ENCODE assay signal across 1 cellular context in the genomic region with DNA sequence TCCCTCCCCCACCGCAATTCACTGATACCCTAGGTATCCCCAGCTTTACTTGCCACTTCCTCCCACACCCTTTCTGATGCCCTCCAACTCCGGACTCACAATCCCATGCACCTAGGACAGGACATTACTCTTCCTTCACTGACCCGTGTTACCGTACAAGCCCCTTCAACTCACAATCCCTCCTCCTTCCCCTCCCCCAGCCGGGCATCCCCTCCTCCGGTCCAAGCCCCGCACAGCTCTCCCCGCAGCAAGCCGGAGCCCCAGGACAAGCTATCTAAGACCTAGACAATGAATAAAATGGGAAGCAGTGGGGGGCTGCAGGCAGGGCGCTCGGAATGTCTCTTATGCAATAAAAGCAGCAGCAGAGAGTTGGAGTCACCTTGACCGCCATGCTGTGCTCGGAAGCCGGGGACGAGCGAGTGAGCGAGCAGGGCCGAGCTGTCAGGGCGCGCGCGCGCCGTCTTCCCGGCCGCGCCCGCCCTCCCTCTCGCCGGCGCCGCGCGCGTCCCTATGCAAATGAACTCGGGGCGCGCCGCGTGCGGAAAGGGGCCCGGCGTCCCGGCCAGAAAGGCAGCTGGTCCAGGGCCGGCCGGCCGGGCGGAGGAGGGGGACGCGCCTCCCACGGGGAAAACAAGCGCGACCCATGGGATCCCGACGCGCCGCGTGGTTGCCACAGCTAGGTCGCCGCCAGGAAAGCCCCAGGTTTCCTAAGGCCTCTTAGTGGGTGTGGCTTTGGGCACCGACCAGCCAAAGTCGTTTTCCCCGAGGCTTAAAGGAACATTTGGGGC.
TF ChIP-seq lines count a peak whose summit lies in the region.

SLC25A12 (minus strand) TSS at position 421 of the 788 bp plus-strand sequence; CDS start at position 391, 30 bp downstream.

TF ChIP-seq in HEK293, 187 proteins besides CTCF, POLR2A, EP300 and RAD21 (continued from another document and continues in another):
- TF ChIP-seq, protein P1, sequence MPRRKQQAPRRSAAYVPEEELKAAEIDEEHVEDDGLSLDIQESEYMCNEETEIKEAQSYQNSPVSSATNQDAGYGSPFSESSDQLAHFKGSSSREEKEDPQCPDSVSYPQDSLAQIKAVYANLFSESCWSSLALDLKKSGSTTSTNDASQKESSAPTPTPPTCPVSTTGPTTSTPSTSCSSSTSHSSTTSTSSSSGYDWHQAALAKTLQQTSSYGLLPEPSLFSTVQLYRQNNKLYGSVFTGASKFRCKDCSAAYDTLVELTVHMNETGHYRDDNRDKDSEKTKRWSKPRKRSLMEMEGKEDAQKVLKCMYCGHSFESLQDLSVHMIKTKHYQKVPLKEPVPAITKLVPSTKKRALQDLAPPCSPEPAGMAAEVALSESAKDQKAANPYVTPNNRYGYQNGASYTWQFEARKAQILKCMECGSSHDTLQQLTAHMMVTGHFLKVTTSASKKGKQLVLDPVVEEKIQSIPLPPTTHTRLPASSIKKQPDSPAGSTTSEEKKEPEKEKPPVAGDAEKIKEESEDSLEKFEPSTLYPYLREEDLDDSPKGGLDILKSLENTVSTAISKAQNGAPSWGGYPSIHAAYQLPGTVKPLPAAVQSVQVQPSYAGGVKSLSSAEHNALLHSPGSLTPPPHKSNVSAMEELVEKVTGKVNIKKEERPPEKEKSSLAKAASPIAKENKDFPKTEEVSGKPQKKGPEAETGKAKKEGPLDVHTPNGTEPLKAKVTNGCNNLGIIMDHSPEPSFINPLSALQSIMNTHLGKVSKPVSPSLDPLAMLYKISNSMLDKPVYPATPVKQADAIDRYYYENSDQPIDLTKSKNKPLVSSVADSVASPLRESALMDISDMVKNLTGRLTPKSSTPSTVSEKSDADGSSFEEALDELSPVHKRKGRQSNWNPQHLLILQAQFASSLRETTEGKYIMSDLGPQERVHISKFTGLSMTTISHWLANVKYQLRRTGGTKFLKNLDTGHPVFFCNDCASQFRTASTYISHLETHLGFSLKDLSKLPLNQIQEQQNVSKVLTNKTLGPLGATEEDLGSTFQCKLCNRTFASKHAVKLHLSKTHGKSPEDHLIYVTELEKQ (tag by site-specific recombination; IDR thresholded peaks at IDR 0.05; ENCODE audit: borderline replicate concordance) = no peak
- no peak for TF ChIP-seq ZNF549 (tag by site-specific recombination; IDR thresholded peaks at IDR 0.05)
- peak; percentile 59 for TF ChIP-seq ZIC2 (tag by site-specific recombination; IDR thresholded peaks at IDR 0.05)
- TF ChIP-seq ZNF140 (tag by site-specific recombination; IDR thresholded peaks at IDR 0.05) = no peak
- no peak for TF ChIP-seq ZNF544 (tag by site-specific recombination; IDR thresholded peaks at IDR 0.05)
- peak; percentile 27; the same call in 1 of the 2 replicates for TF ChIP-seq EGR2 (tag by site-specific recombination; IDR thresholded peaks at IDR 0.05; ENCODE audit: low read depth)
- TF ChIP-seq, protein P2, sequence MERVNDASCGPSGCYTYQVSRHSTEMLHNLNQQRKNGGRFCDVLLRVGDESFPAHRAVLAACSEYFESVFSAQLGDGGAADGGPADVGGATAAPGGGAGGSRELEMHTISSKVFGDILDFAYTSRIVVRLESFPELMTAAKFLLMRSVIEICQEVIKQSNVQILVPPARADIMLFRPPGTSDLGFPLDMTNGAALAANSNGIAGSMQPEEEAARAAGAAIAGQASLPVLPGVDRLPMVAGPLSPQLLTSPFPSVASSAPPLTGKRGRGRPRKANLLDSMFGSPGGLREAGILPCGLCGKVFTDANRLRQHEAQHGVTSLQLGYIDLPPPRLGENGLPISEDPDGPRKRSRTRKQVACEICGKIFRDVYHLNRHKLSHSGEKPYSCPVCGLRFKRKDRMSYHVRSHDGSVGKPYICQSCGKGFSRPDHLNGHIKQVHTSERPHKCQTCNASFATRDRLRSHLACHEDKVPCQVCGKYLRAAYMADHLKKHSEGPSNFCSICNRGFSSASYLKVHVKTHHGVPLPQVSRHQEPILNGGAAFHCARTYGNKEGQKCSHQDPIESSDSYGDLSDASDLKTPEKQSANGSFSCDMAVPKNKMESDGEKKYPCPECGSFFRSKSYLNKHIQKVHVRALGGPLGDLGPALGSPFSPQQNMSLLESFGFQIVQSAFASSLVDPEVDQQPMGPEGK (tag by site-specific recombination; IDR thresholded peaks at IDR 0.05) = peak; percentile 72
- TF ChIP-seq KLF10 (tag by site-specific recombination; IDR thresholded peaks at IDR 0.05) = peak; percentile 88
- 0 out of 2 replicates have a peak, but pooled peaks have one; percentile 1 for TF ChIP-seq FEZF1 (tag by site-specific recombination; IDR thresholded peaks at IDR 0.05)
- TF ChIP-seq, protein P3, sequence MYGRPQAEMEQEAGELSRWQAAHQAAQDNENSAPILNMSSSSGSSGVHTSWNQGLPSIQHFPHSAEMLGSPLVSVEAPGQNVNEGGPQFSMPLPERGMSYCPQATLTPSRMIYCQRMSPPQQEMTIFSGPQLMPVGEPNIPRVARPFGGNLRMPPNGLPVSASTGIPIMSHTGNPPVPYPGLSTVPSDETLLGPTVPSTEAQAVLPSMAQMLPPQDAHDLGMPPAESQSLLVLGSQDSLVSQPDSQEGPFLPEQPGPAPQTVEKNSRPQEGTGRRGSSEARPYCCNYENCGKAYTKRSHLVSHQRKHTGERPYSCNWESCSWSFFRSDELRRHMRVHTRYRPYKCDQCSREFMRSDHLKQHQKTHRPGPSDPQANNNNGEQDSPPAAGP (tag by site-specific recombination; IDR thresholded peaks at IDR 0.05) = peak; percentile 26; the same call in 1 of the 2 replicates
- 0 out of 2 replicates have a peak, but pooled peaks have one; percentile 48 for TF ChIP-seq ZNF324 (tag by site-specific recombination; IDR thresholded peaks at IDR 0.05)
- TF ChIP-seq, protein P4, sequence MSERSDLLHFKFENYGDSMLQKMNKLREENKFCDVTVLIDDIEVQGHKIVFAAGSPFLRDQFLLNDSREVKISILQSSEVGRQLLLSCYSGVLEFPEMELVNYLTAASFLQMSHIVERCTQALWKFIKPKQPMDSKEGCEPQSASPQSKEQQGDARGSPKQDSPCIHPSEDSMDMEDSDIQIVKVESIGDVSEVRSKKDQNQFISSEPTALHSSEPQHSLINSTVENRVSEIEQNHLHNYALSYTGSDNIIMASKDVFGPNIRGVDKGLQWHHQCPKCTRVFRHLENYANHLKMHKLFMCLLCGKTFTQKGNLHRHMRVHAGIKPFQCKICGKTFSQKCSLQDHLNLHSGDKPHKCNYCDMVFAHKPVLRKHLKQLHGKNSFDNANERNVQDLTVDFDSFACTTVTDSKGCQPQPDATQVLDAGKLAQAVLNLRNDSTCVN (tag by site-specific recombination; optimal IDR thresholded peaks at IDR 0.05) = peak; percentile 77
- peak; percentile 67; the same call in 1 of the 2 replicates for TF ChIP-seq ZNF704 (tag by site-specific recombination; IDR thresholded peaks at IDR 0.05)
- peak; percentile 12 for TF ChIP-seq ZEB2 (tag by site-specific recombination; IDR thresholded peaks at IDR 0.05)
- TF ChIP-seq ZNF600 (tag by site-specific recombination; IDR thresholded peaks at IDR 0.05) = 0 out of 2 replicates have a peak, but pooled peaks have one; percentile 49
- TF ChIP-seq ZSCAN23 (tag by site-specific recombination; IDR thresholded peaks at IDR 0.05) = no peak
- TF ChIP-seq ZNF292 (tag by site-specific recombination; IDR thresholded peaks at IDR 0.05; ENCODE audit: borderline replicate concordance, low read depth) = no peak
- TF ChIP-seq ZNF792 (tag by site-specific recombination; IDR thresholded peaks at IDR 0.05) = no peak
- TF ChIP-seq, protein P5, sequence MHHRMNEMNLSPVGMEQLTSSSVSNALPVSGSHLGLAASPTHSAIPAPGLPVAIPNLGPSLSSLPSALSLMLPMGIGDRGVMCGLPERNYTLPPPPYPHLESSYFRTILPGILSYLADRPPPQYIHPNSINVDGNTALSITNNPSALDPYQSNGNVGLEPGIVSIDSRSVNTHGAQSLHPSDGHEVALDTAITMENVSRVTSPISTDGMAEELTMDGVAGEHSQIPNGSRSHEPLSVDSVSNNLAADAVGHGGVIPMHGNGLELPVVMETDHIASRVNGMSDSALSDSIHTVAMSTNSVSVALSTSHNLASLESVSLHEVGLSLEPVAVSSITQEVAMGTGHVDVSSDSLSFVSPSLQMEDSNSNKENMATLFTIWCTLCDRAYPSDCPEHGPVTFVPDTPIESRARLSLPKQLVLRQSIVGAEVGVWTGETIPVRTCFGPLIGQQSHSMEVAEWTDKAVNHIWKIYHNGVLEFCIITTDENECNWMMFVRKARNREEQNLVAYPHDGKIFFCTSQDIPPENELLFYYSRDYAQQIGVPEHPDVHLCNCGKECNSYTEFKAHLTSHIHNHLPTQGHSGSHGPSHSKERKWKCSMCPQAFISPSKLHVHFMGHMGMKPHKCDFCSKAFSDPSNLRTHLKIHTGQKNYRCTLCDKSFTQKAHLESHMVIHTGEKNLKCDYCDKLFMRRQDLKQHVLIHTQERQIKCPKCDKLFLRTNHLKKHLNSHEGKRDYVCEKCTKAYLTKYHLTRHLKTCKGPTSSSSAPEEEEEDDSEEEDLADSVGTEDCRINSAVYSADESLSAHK (tag by site-specific recombination; IDR thresholded peaks at IDR 0.05) = no peak
- TF ChIP-seq, protein P6, sequence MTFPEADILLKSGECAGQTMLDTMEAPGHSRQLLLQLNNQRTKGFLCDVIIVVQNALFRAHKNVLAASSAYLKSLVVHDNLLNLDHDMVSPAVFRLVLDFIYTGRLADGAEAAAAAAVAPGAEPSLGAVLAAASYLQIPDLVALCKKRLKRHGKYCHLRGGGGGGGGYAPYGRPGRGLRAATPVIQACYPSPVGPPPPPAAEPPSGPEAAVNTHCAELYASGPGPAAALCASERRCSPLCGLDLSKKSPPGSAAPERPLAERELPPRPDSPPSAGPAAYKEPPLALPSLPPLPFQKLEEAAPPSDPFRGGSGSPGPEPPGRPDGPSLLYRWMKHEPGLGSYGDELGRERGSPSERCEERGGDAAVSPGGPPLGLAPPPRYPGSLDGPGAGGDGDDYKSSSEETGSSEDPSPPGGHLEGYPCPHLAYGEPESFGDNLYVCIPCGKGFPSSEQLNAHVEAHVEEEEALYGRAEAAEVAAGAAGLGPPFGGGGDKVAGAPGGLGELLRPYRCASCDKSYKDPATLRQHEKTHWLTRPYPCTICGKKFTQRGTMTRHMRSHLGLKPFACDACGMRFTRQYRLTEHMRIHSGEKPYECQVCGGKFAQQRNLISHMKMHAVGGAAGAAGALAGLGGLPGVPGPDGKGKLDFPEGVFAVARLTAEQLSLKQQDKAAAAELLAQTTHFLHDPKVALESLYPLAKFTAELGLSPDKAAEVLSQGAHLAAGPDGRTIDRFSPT (tag by site-specific recombination; IDR thresholded peaks at IDR 0.05) = 0 out of 2 replicates have a peak, but pooled peaks have one; percentile 20
- no peak for TF ChIP-seq RBAK (tag by site-specific recombination; IDR thresholded peaks at IDR 0.05)
- peak; percentile 59; the same call in 1 of the 2 replicates for TF ChIP-seq ZFP69B (tag by site-specific recombination; IDR thresholded peaks at IDR 0.05)
- TF ChIP-seq, protein P7, sequence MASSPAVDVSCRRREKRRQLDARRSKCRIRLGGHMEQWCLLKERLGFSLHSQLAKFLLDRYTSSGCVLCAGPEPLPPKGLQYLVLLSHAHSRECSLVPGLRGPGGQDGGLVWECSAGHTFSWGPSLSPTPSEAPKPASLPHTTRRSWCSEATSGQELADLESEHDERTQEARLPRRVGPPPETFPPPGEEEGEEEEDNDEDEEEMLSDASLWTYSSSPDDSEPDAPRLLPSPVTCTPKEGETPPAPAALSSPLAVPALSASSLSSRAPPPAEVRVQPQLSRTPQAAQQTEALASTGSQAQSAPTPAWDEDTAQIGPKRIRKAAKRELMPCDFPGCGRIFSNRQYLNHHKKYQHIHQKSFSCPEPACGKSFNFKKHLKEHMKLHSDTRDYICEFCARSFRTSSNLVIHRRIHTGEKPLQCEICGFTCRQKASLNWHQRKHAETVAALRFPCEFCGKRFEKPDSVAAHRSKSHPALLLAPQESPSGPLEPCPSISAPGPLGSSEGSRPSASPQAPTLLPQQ (tag by site-specific recombination; IDR thresholded peaks at IDR 0.05) = peak; percentile 17; the same call in 1 of the 2 replicates
- peak; percentile 55; the same call in 1 of the 2 replicates for TF ChIP-seq KLF16 (tag by site-specific recombination; IDR thresholded peaks at IDR 0.05)
- TF ChIP-seq SP2 (tag by site-specific recombination; IDR thresholded peaks at IDR 0.05) = peak; percentile 12; the same call in 1 of the 2 replicates
- TF ChIP-seq ZNF660 (tag by site-specific recombination; IDR thresholded peaks at IDR 0.05) = 0 out of 2 replicates have a peak, but pooled peaks have one; percentile 22
- TF ChIP-seq MEIS1 (CRISPR knock-in tag; IDR thresholded peaks at IDR 0.05; ENCODE audit: borderline replicate concordance) = no peak
- TF ChIP-seq ZNF596 (tag by site-specific recombination; IDR thresholded peaks at IDR 0.05) = peak; percentile 81
- TF ChIP-seq ZNF19 (tag by site-specific recombination; IDR thresholded peaks at IDR 0.05; ENCODE audit: low read depth) = no peak
- peak; percentile 43; the same call in 1 of the 2 replicates for TF ChIP-seq MZF1 (tag by site-specific recombination; IDR thresholded peaks at IDR 0.05; ENCODE audit: borderline replicate concordance)
- peak; percentile 22; the same call in 1 of the 2 replicates for TF ChIP-seq SP3 (tag by site-specific recombination; IDR thresholded peaks at IDR 0.05)
- TF ChIP-seq ZNF639 (tag by site-specific recombination; IDR thresholded peaks at IDR 0.05) = no peak
- no peak for TF ChIP-seq HOXA7 (CRISPR knock-in tag; IDR thresholded peaks at IDR 0.05; ENCODE audit: borderline replicate concordance)
- no peak for TF ChIP-seq ZBTB1 (tag by site-specific recombination; IDR thresholded peaks at IDR 0.05)
- TF ChIP-seq ZXDB (tag by site-specific recombination; IDR thresholded peaks at IDR 0.05) = peak; percentile 40
- TF ChIP-seq ZNF658 (tag by site-specific recombination; IDR thresholded peaks at IDR 0.05) = no peak
- no peak for TF ChIP-seq ZNF555 (tag by site-specific recombination; conservative IDR thresholded peaks at IDR 0.05)
- peak; percentile 2; the same call in 1 of the 2 replicates for TF ChIP-seq PRDM1 (tag by site-specific recombination; IDR thresholded peaks at IDR 0.05)
- TF ChIP-seq ZNF155 (tag by site-specific recombination; IDR thresholded peaks at IDR 0.05) = no peak
